Comparison of ENCODE assay signal across 8 cellular contexts in the genomic region with DNA sequence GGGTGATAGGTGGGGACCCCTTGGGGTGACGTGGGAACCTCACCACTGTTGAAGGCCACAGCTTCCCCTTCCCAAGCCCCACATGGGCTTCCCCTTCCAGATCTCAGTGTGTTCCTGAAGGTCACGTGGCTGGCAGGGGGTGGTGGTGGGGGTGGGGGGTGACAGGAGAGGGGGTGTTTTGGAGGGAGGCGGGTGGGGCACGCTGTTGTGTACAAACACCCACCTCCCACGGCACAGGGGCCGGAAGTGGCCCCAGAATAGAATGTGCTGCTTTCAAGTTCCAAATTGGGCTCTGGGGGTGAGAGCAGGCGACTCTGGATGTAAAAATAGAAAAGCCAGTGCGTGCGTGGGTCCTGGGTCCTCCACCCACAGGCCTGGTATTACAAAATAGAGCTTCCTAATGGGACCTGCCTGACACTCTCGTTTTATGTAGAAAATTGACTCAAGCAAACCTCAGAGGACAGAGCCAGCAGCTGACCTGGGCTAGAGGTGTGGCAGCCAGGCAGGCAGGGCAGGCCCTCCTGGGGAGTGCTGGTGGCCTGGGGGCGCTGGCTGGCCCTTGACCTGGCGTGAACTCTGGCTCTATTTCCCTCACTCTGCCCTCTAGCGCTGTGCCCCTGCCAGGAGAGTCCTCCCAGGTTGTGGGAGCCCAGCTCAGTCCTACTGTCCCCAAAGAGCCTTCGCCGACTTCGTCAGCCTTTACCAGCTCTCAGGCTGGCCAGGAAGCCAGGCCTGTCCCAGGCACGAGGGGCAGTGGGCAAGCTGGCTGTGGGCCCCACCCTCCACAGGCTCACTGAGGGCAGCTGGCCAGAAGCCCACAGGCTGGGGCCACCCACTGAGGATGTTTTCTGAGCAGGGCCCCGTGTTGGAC. TPM values are rescaled to one million over a fixed set of nuclear protein-coding genes. Genes with fewer than 3 reads are reported as not detected.
DNase-seq lines count a peak whose midpoint lies in the region; ATAC-seq lines count a peak whose summit lies in the region.

No MANE protein-coding gene starts in this region.

- peaks cover 30 to 37% of the 10 kb centered on the region in 2 donors for H3K4me1 Mint-ChIP-seq in effector memory CD8-positive, alpha-beta T cell (ENCODE audit: low read depth in 2 of 2)

- H3K36me3 Mint-ChIP-seq in effector memory CD8-positive, alpha-beta T cell (ENCODE audit: insufficient read depth): no peaks in the 10 kb centered on the region

- H3K9me3 Mint-ChIP-seq in effector memory CD8-positive, alpha-beta T cell: no peaks in the 10 kb centered on the region

- H3K27me3 Mint-ChIP-seq in effector memory CD8-positive, alpha-beta T cell: no peaks in the 10 kb centered on the region

- DNase-seq in SIG-M5 treated with dmso at 0.1 percent for 504 hours (lab: John Stamatoyannopoulos, UW; ENCODE audit: unreplicated experiment) (peak; percentile 97), A172 (ENCODE audit: low spot score) (no peak), COLO829 (ENCODE audit: low spot score) (no peak), DMS 273 (lab: John Stamatoyannopoulos, UW; ENCODE audit: unreplicated experiment) (no peak)
- DNase-seq in effector memory CD8-positive, alpha-beta T cell: peak; percentile 39 to 50 (median 46)
- DNase-seq in stimulated activated CD4-positive, alpha-beta T cell treated with anti-CD3 and anti-CD28 coated beads, Interleukin-15, amount 100 ng/mL, for 24 hours: peak; percentile 69

- ATAC-seq in GM18868 (IDR thresholded peaks at IDR 0.05; ENCODE audit: unreplicated experiment) (peak; percentile 67), HG02884 (IDR thresholded peaks at IDR 0.05; ENCODE audit: unreplicated experiment) (peak; percentile 70)
- peak; percentile 73 for ATAC-seq in effector memory CD8-positive, alpha-beta T cell (replicated peaks)

- peak overlapping the region; percentile 52 to 69 for H3K4me3 Mint-ChIP-seq in effector memory CD8-positive, alpha-beta T cell

- H3K27ac Mint-ChIP-seq in effector memory CD8-positive, alpha-beta T cell: peak overlapping the region; percentile 87 to 96

RNA-seq across cellular contexts. Expression of a gene that starts 5.4 kb away (rescaled TPM):
- 37.4 and 56.9 TPM in 2 replicates for total RNA-seq in A172 (2014; rRNA removed; shearing (Covaris generic))

RNA-seq across cellular contexts. Expression of a gene that starts 31.3 kb away (rescaled TPM):
- total RNA-seq in A172 (2014; rRNA removed; shearing (Covaris generic)): 67.5 and 74.0 TPM in 2 replicates

RNA-seq across cellular contexts. Expression of a gene that starts 56.2 kb away (rescaled TPM):
- total RNA-seq in A172 (2014; rRNA removed; shearing (Covaris generic)): 166 and 199 TPM in 2 replicates

Comparison
In these comparisons a context has a peak if more than half of its experiments do, and no peak if none do; other contexts are left out.
1. DNase-seq: peak in SIG-M5 treated with dmso at 0.1 percent for 504 hours (single experiment), effector memory CD8-positive, alpha-beta T cell (3 of 3) and stimulated activated CD4-positive, alpha-beta T cell treated with anti-CD3 and anti-CD28 coated beads, Interleukin-15, amount 100 ng/mL, for 24 hours (single experiment); none in A172 (single experiment), COLO829 (single experiment) and DMS 273 (single experiment).
2. Peak in every context shown above with its lines, with median percentiles within 50 percentile points of each other: ATAC-seq.